In the genomic region with DNA sequence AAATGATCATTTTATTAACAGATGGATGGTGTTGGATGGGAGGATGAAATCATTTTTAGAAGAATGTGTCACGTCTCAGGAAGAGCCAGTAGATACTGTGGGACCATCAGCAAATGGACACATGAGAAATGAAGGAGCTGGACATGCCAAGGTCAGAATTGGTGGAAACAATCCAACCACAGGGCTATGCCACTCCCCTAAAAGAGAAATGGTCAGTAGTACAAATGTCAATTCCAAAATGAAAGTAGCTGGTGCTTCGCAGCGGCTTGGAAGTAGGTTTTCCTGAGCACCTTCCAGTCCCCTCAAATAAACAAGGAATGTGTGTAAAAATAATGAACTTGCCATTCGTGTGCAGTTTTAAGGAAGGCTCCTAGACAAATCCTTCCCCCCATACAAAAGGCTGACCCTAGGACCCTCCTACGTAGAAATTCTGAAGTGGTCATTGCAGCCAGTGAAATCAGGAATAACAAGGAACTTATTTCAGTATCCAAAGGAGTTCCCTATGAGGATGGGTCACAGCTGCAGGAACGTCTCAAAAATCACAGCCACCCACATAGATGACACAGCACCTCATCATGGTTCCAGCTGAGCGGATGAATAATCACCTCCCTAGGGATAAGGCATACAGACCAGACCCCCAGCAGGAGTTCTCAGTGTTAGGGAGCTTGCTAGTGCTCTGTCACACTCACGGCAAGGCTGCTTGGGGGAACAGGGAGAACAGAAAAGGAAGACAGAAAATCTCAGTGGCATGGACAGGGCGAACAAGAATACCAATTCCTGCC, we compare ENCODE assay signal across 10 cellular contexts.
DNase-seq lines count a peak whose midpoint lies in the region; ATAC-seq and TF ChIP-seq lines count a peak whose summit lies in the region.
"Had no signal": no experiment of that assay in that cellular context is flagged by ENCODE, and none has a peak within 500 bp of the region (broad histone marks: within the 10 kb centered on the region; RNA-seq: fewer than 3 reads in every experiment).

No MANE protein-coding gene starts in this region.

- ATAC-seq in heart left ventricle, result peak; percentile 20 to 87 (median 49)
- no peak for ATAC-seq in Right ventricle myocardium inferior
- ATAC-seq in upper lobe of left lung (ENCODE audit: low FRiP score in 2 of 2), result peak in 1 of 2 donors; percentile 19
- ATAC-seq in GM18867 (IDR thresholded peaks at IDR 0.05; ENCODE audit: unreplicated experiment), result no peak

- no peak for TF ChIP-seq CTCF in heart left ventricle (IDR thresholded peaks at IDR 0.05)
- TF ChIP-seq CTCF in WI38 (IDR thresholded peaks at IDR 0.05; ENCODE audit: low read depth, low read length), result no peak
- TF ChIP-seq CTCF in upper lobe of left lung (IDR thresholded peaks at IDR 0.05), result no peak

- H3K4me1 ChIP-seq in heart left ventricle (no peaks in the 10 kb centered on the region), upper lobe of left lung (no peaks in the 10 kb centered on the region)

- H3K4me3 ChIP-seq in heart left ventricle (peak overlapping the region in 5 of 12 donors; percentile 0 to 47 (median 25)), WI38 (ENCODE audit: low read depth, low read length) (peak overlapping the region; percentile 59), upper lobe of left lung (peak overlapping the region in 3 of 4 donors; percentile 1 to 25 (median 2))

- WGBS in heart left ventricle, 4 donors, result 63 to 70% (median 68%) methylated on average over 9 of the region's 9 CpGs
- 67 to 68% methylated on average over 7 to 9 of the region's 9 CpGs for WGBS in upper lobe of left lung, 2 donors

- intact Hi-C loops in heart left ventricle (cut with DNase I) (no loop called here), Right ventricle myocardium inferior (cut with DNase I) (no loop called here)

- TF ChIP-seq POLR2A in heart left ventricle (IDR thresholded peaks at IDR 0.05) (no peak), upper lobe of left lung (IDR thresholded peaks at IDR 0.05) (no peak)

- H3K36me3 ChIP-seq in heart left ventricle, result no peaks in the 10 kb centered on the region
- no peaks in the 10 kb centered on the region for H3K36me3 ChIP-seq in upper lobe of left lung

- H3K27ac ChIP-seq in heart left ventricle (no peak overlapping the region), upper lobe of left lung (no peak overlapping the region)

- peak in 1 of 5 donors; percentile 35 for DNase-seq in heart left ventricle
- DNase-seq in Right ventricle myocardium inferior (ENCODE audit: missing footprints), result no peak
- peak; percentile 60 for DNase-seq in hepatic stellate cell (ENCODE audit: low spot score)
- DNase-seq in upper lobe of left lung, result no peak
- DNase-seq in 8988T, result no peak
- DNase-seq in nucleus accumbens (lab: John Stamatoyannopoulos, UW), result no peak
- DNase-seq: NCI-H526 treated with DMSO at 0.1 percent for 48 hours, trophoblast cell had no signal

- no peak for TF ChIP-seq EP300 in upper lobe of left lung (IDR thresholded peaks at IDR 0.05)

- H3K9me3 ChIP-seq in heart left ventricle (no peaks in the 10 kb centered on the region), upper lobe of left lung (no peaks in the 10 kb centered on the region)

- no peaks in the 10 kb centered on the region for H3K27me3 ChIP-seq in heart left ventricle
- no peaks in the 10 kb centered on the region for H3K27me3 ChIP-seq in upper lobe of left lung

Comparison
In these comparisons a context has a peak if more than half of its experiments do, and no peak if none do; other contexts are left out.
1. ATAC-seq: peak in heart left ventricle (4 of 4); none in Right ventricle myocardium inferior (single experiment) and GM18867 (single experiment).